21 cellular contexts compared by ENCODE assay signal in genomic region chr2:237379636-237380035, GRCh38. TPM values are rescaled to one million over a fixed set of nuclear protein-coding genes. Genes with fewer than 3 reads are reported as not detected.
"Had no signal": no experiment of that assay in that cellular context is flagged by ENCODE, and none has a peak within 500 bp of the region (broad histone marks: within the 10 kb centered on the region; RNA-seq: fewer than 3 reads in every experiment).

No MANE protein-coding gene starts in this region.

- H3K27ac ChIP-seq: epithelial cell of prostate, esophagus muscularis mucosa, gastroesophageal sphincter, left ventricle myocardium inferior, psoas muscle, skin epidermis, tibial artery had no signal

- ATAC-seq: effector memory CD8-positive, alpha-beta T cell; gastroesophageal sphincter; left cardiac atrium; naive thymus-derived CD4-positive, alpha-beta T cell; psoas muscle; sciatic nerve had no signal

- H3K4me3 ChIP-seq: esophagus muscularis mucosa, gastroesophageal sphincter, left ventricle myocardium inferior, lung, psoas muscle, skin epidermis, tibial artery had no signal

- H3K4me1 ChIP-seq: esophagus muscularis mucosa, left ventricle myocardium inferior, psoas muscle, tibial artery had no signal

- DNase-seq: cerebellar nuclear complex; effector memory CD8-positive, alpha-beta T cell; foreskin fibroblast; immature natural killer cell; left cardiac atrium; left ventricle myocardium inferior; mesendoderm; naive thymus-derived CD4-positive, alpha-beta T cell; nephron progenitor cell; psoas muscle; stimulated activated CD4-positive, alpha-beta T cell treated with anti-CD3 and anti-CD28 coated beads, Interleukin-12 subunit alpha, Interleukin-12 subunit beta, amount 100 ng/mL, for 4 hours; stimulated activated naive CD4-positive, alpha-beta T cell treated with Interleukin-2 at 50 U/mL for 16 hours; tibial artery had no signal

- H3K4me1 Mint-ChIP-seq: immature natural killer cell; naive thymus-derived CD4-positive, alpha-beta T cell; nephron progenitor cell had no signal

- H3K9me3 Mint-ChIP-seq: dendritic cell treated with granulocyte-macrophage colony-stimulating factor and Interleukin-4, amounts not matched to agents 40 ng/mL and 50 ng/mL, for 4 days; effector memory CD8-positive, alpha-beta T cell; naive thymus-derived CD4-positive, alpha-beta T cell had no signal

- H3K27me3 ChIP-seq: esophagus muscularis mucosa, gastroesophageal sphincter, tibial artery had no signal

- H3K27me3 Mint-ChIP-seq: naive thymus-derived CD4-positive, alpha-beta T cell had no signal

- H3K9me3 ChIP-seq: esophagus muscularis mucosa, gastroesophageal sphincter, tibial artery had no signal

- H3K27ac Mint-ChIP-seq: dendritic cell treated with granulocyte-macrophage colony-stimulating factor and Interleukin-4, amounts not matched to agents 40 ng/mL and 50 ng/mL, for 4 days; effector memory CD8-positive, alpha-beta T cell; immature natural killer cell; naive thymus-derived CD4-positive, alpha-beta T cell; nephron progenitor cell had no signal

- H3K4me3 Mint-ChIP-seq: dendritic cell treated with granulocyte-macrophage colony-stimulating factor and Interleukin-4, amounts not matched to agents 40 ng/mL and 50 ng/mL, for 4 days; effector memory CD8-positive, alpha-beta T cell; immature natural killer cell; naive thymus-derived CD4-positive, alpha-beta T cell; nephron progenitor cell had no signal

- H3K36me3 Mint-ChIP-seq: immature natural killer cell had no signal

RNA-seq across cellular contexts. Expression of gene COL6A3, which starts 34.3 kb away (rescaled TPM):
- polyA plus RNA-seq: keratinocyte had no signal
